8 cellular contexts compared by ENCODE assay signal in the genomic region with DNA sequence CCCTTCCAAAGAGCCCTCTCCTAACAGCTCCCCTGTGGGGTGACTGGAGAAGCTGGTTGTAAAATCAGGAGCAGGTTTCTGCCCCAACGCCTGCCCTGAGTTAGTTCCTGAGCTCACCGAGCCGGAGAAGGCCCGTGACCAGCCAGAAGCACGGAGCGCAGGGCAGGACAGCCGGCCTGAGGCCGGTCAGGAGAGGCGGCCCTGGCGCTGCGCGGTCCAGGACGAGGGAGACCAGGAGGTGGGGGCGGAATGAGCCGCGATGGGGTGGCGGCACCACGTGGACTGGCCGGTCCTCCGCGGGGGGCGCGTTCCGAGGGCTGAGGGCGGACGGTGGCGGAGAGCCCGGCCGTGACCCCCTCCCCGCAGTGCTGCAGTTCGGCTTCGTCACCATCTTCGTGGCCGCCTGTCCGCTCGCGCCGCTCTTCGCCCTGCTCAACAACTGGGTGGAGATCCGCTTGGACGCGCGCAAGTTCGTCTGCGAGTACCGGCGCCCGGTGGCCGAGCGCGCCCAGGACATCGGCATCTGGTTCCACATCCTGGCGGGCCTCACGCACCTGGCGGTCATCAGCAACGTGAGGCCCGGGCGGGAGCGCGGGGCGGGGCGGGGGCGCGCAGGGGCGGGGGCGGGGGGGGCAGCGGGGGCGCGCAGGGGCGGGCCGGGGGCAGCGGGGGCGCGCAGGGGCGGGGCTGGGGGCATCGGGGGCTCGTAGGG. TPM values are rescaled to one million over a fixed set of nuclear protein-coding genes. Genes with fewer than 3 reads are reported as not detected.
DNase-seq lines count a peak whose midpoint lies in the region; ATAC-seq, FAIRE-seq and TF ChIP-seq lines count a peak whose summit lies in the region.

No MANE protein-coding gene starts in this region.

- peak in 1 of 2 experiments; percentile 55; a peak in 1 of 3 replicates for TF ChIP-seq POLR2A in H1 (IDR thresholded peaks at IDR 0.05; ENCODE audit: control extremely low read depth in 1 of 2, low read depth in 2 of 2, low read length in 2 of 2)
- no peak for TF ChIP-seq POLR2A in lower leg skin (IDR thresholded peaks at IDR 0.05)

- H3K18ac ChIP-seq in H1 (ENCODE audit: extremely low read depth, low read length): peak overlapping the region; percentile 86

- no peak for TF ChIP-seq CTCF in CD14-positive monocyte (IDR thresholded peaks at IDR 0.05)
- TF ChIP-seq CTCF in H1 (IDR thresholded peaks at IDR 0.05; ENCODE audit: control extremely low read depth in 1 of 3, insufficient read depth in 1 of 3, low read depth in 1 of 3, low read length in 3 of 3): peak in 1 of 3 experiments; percentile 1; a peak in 1 of 4 replicates
- no peak for TF ChIP-seq CTCF in lower leg skin (IDR thresholded peaks at IDR 0.05)

- peak overlapping the region; percentile 78 for H3K4ac ChIP-seq in H1 (replicated peaks; ENCODE audit: insufficient read length, low read depth, low read length)

- ATAC-seq in GM21390 (IDR thresholded peaks at IDR 0.05; ENCODE audit: unreplicated experiment) (peak; percentile 51), HG03378 (IDR thresholded peaks at IDR 0.05; ENCODE audit: unreplicated experiment) (no peak)

- H2BK20ac ChIP-seq in H1 (ENCODE audit: low read length): no peak overlapping the region

- peak overlapping the region; percentile 75; the same call in 1 of the 2 replicates for H3K27ac ChIP-seq in H1 (ENCODE audit: low read depth, low read length)

- peak overlapping the region; percentile 94 for H4K8ac ChIP-seq in H1 (ENCODE audit: extremely low read depth, insufficient read depth, low read length)

- H3K4me3 ChIP-seq in H1 (ENCODE audit: extremely low read depth in 1 of 4, insufficient read depth in 2 of 4, low read depth in 3 of 4, low read length in 4 of 4) (peak overlapping the region; percentile 47 to 68 (median 56)), lower leg skin (ENCODE audit: low read depth, poor library complexity, severe bottlenecking) (no peak overlapping the region)

- peak overlapping the region; percentile 90 for H2BK5ac ChIP-seq in H1 (ENCODE audit: low read depth, low read length)

- peaks cover 0 to 18% (median 10%) of the 10 kb centered on the region in 4 experiments; a peak in 6 of 7 replicates for H3K4me1 ChIP-seq in H1 (replicated peaks in 1 of 4; ENCODE audit: control insufficient read depth in 3 of 4, insufficient read depth in 4 of 4, low read length in 3 of 4)

- no peak for TF ChIP-seq RAD21 in H1 (IDR thresholded peaks at IDR 0.05 in 1 of 2, conservative IDR thresholded peaks at IDR 0.05 in 1 of 2; ENCODE audit: low read depth in 2 of 2, low read length in 2 of 2)

- peaks cover 41 to 54% (median 42%) of the 10 kb centered on the region in 3 donors for H3K27me3 Mint-ChIP-seq in CD14-positive monocyte (ENCODE audit: low read depth in 3 of 3)
- H3K27me3 Mint-ChIP-seq in activated CD4-positive, alpha-beta memory T cell treated with anti-CD3 and anti-CD28 coated beads for 36 hours: no peaks in the 10 kb centered on the region

- no peak overlapping the region for H3K14ac ChIP-seq in H1 (ENCODE audit: insufficient read length)

- H2AK5ac ChIP-seq in H1 (ENCODE audit: low read depth, low read length): no peak overlapping the region

- intact Hi-C loops in CD14-positive monocyte (cut with micrococcal nuclease) (no loop called here), lower leg skin (cut with DNase I; ENCODE audit: low total_unique reads) (no loop called here)
- intact Hi-C loops in activated CD4-positive, alpha-beta memory T cell treated with anti-CD3 and anti-CD28 coated beads for 36 hours (cut with micrococcal nuclease): loop anchor here (2.0 to 10.0 kb wide), 2 partner anchors 139 to 383 kb away; no protein-coding TSS in a partner anchor

- H3K9ac ChIP-seq in H1 (replicated peaks in 1 of 4; ENCODE audit: extremely low read depth in 1 of 4, low read depth in 3 of 4, low read length in 3 of 4): peak overlapping the region; percentile 35 to 84 (median 70); a peak in 6 of 7 replicates

- H2BK12ac ChIP-seq in H1 (ENCODE audit: low read depth, low read length): peak overlapping the region; percentile 92

- H3K4me2 ChIP-seq in H1 (ENCODE audit: insufficient read depth in 1 of 2, low read depth in 2 of 2, low read length in 2 of 2): peak overlapping the region; percentile 65 to 88

- no peaks in the 10 kb centered on the region for H3K9me3 ChIP-seq in H1 (ENCODE audit: insufficient read depth in 2 of 2, low read depth in 1 of 2, low read length in 1 of 2)

- CTCF ChIA-PET in activated CD4-positive, alpha-beta memory T cell treated with anti-CD3 and anti-CD28 coated beads for 36 hours (lab: Charles Lee): interaction anchor here (1.0 to 1.4 kb wide), 2 partner anchors 116 to 139 kb away, joined by 3 to 10 read pairs; no protein-coding TSS in a partner anchor
- CTCF ChIA-PET in H1 (lab: Charles Lee; ENCODE audit: partially characterized antibody): interaction anchor here (1.0 to 1.6 kb wide), 6 partner anchors 10 to 234 kb away, joined by 3 to 8 read pairs (median 4); no protein-coding TSS in a partner anchor

- H4K5ac ChIP-seq in H1 (ENCODE audit: insufficient read length, low read depth, low read length): peak overlapping the region; percentile 75

- peaks cover 13% of the 10 kb centered on the region for H3K4me1 Mint-ChIP-seq in CD14-positive monocyte
- H3K4me1 Mint-ChIP-seq in activated CD4-positive, alpha-beta memory T cell treated with anti-CD3 and anti-CD28 coated beads for 36 hours (ENCODE audit: low read depth): peaks cover 9% of the 10 kb centered on the region

- H3K79me1 ChIP-seq in H1 (ENCODE audit: low read depth, low read length): no peaks in the 10 kb centered on the region

- no peaks in the 10 kb centered on the region for H3K27me3 ChIP-seq in H1 (replicated peaks in 1 of 4; ENCODE audit: control insufficient read depth in 3 of 4, extremely low read depth in 1 of 4, insufficient read depth in 3 of 4, low read length in 3 of 4)

- H4K91ac ChIP-seq in H1 (replicated peaks; ENCODE audit: insufficient read length, low read length): peak overlapping the region; percentile 93

- H3K4me3 Mint-ChIP-seq in CD14-positive monocyte: peak overlapping the region; percentile 78 to 88
- H3K4me3 Mint-ChIP-seq in activated CD4-positive, alpha-beta memory T cell treated with anti-CD3 and anti-CD28 coated beads for 36 hours: peak overlapping the region; percentile 60

- no peak for TF ChIP-seq EP300 in H1 (IDR thresholded peaks at IDR 0.05; ENCODE audit: borderline replicate concordance in 1 of 2, low read depth in 2 of 2, low read length in 2 of 2)

- peaks cover 7% of the 10 kb centered on the region; the same call in 1 of the 2 replicates for H3K23me2 ChIP-seq in H1 (ENCODE audit: low read depth, low read length)

- no peak overlapping the region for H2AFZ ChIP-seq in H1 (ENCODE audit: low read length)

- peak overlapping the region; percentile 32 for H3K56ac ChIP-seq in H1 (replicated peaks; ENCODE audit: insufficient read length, low read depth, low read length)

- FAIRE-seq in H1 (lab: Jason Lieb, UNC): no peak

- WGBS in H1 (ENCODE audit: extremely low coverage in 1 of 2, insufficient coverage in 1 of 2, insufficient read length in 1 of 2, insufficient replicate concordance in 2 of 2, low coverage in 1 of 2, low lambda C conversion rate in 2 of 2, missing lambda C conversion rate in 1 of 2), 2 experiments: 3% methylated on average over 40 of the region's 77 CpGs; no CpG with 5 or more reads in 1 of the 2 experiments
- 1 to 5% methylated on average over 4 to 12 of the region's 77 CpGs for WGBS in lower leg skin, 2 donors

- DNase-seq in CD14-positive monocyte (ENCODE audit: low spot score) (no peak), NCI-H2029 (lab: John Stamatoyannopoulos, UW) (peak; percentile 52), H1 (ENCODE audit: low read depth in 1 of 2, low spot score in 2 of 2) (peak in 1 of 2 experiments; percentile 80), lower leg skin (ENCODE audit: low spot score in 2 of 2) (peak; percentile 43 to 91)
- peak; percentile 45 for DNase-seq in activated CD4-positive, alpha-beta memory T cell treated with anti-CD3 and anti-CD28 coated beads for 36 hours
- DNase-seq in stimulated activated CD4-positive, alpha-beta T cell treated with anti-CD3 and anti-CD28 coated beads, TNF-alpha, amount 100 ng/mL, for 4 hours (ENCODE audit: low read depth in 3 of 3): peak in 2 of 3 experiments; percentile 5 to 14

- no peak overlapping the region for H2BK120ac ChIP-seq in H1 (replicated peaks; ENCODE audit: low read depth, low read length)

- H3K27ac Mint-ChIP-seq in CD14-positive monocyte: no peak overlapping the region
- no peak overlapping the region for H3K27ac Mint-ChIP-seq in activated CD4-positive, alpha-beta memory T cell treated with anti-CD3 and anti-CD28 coated beads for 36 hours

- H3K36me3 ChIP-seq in H1 (ENCODE audit: control insufficient read depth in 2 of 4, insufficient read depth in 4 of 4, low read length in 3 of 4): no peaks in the 10 kb centered on the region

- POLR2A ChIA-PET in activated CD4-positive, alpha-beta memory T cell treated with anti-CD3 and anti-CD28 coated beads for 36 hours (lab: Charles Lee): no interaction called here
- POLR2A ChIA-PET in H1 (lab: Charles Lee; ENCODE audit: partially characterized antibody): interaction anchor here (0.7 to 1.6 kb wide), 6 partner anchors 8 to 139 kb away, joined by 3 to 6 read pairs (median 4); partner anchors contain the start of genes HDLBP and SEPTIN2

- H3K36me3 Mint-ChIP-seq in CD14-positive monocyte: no peaks in the 10 kb centered on the region
- no peaks in the 10 kb centered on the region for H3K36me3 Mint-ChIP-seq in activated CD4-positive, alpha-beta memory T cell treated with anti-CD3 and anti-CD28 coated beads for 36 hours

- no peak overlapping the region for H3K23ac ChIP-seq in H1 (ENCODE audit: insufficient read length)

- H2BK15ac ChIP-seq in H1 (ENCODE audit: low read length): peak overlapping the region; percentile 97; the same call in 1 of the 2 replicates

- peaks cover 0 to 1% (median 0%) of the 10 kb centered on the region in 7 donors for H3K9me3 Mint-ChIP-seq in CD14-positive monocyte
- H3K9me3 Mint-ChIP-seq in activated CD4-positive, alpha-beta memory T cell treated with anti-CD3 and anti-CD28 coated beads for 36 hours: no peaks in the 10 kb centered on the region

- no peaks in the 10 kb centered on the region; a peak in 2 of 4 replicates for H3K79me2 ChIP-seq in H1 (ENCODE audit: control insufficient read depth in 1 of 2, insufficient read depth in 2 of 2, low read length in 2 of 2)

- no peaks in the 10 kb centered on the region for H4K20me1 ChIP-seq in H1 (replicated peaks in 1 of 2; ENCODE audit: control insufficient read depth in 1 of 2, insufficient read depth in 2 of 2, low read length in 2 of 2)

RNA-seq across cellular contexts. Expression of gene ANO7, which starts 29.0 kb away (rescaled TPM):
- polyA plus RNA-seq in CD14-positive monocyte (not detected), H1 (2011; rRNA removed) (3.2 and 4.1 TPM in 2 replicates)
- total RNA-seq in activated CD4-positive, alpha-beta memory T cell treated with anti-CD3 and anti-CD28 coated beads for 36 hours: 1 to 10 TPM; 1.4 to 2.1 TPM
- 6.5 and 6.9 TPM in 2 replicates for total RNA-seq in H1 (2021; fragmentation: NEBNext Ultra II Directional; extraction: Animal tissue kit (Norgen Biotek cat#: 25700))
- 1.9 TPM for polyA plus RNA-seq in H1 (2011; cell fraction: cytosol; rRNA removed)
- polyA plus RNA-seq in H1 (2011; cell fraction: nucleus; rRNA removed): 10.6 TPM
- polyA plus RNA-seq in H1 (2012, experiment 1 of 2): 3.6 to 5.8 TPM (median 4.8 TPM) in 4 replicates
- 2.6 TPM for polyA plus RNA-seq in H1 (2012, experiment 2 of 2)
- 4.2 TPM for polyA plus RNA-seq in H1 (2013, experiment 1 of 2)
- polyA plus RNA-seq in H1 (2013, experiment 2 of 2): 4.2 TPM
- polyA minus RNA-seq in H1 (2011; rRNA and poly(A)+ RNA removed): 4.3 and 4.8 TPM in 2 replicates
- polyA minus RNA-seq in H1 (2011; cell fraction: cytosol; rRNA and poly(A)+ RNA removed): 3.8 TPM
- polyA minus RNA-seq in H1 (2011; cell fraction: nucleus; rRNA and poly(A)+ RNA removed): 11.1 TPM
- total RNA-seq in lower leg skin: under 1 TPM; 0.19 to 0.67 (median 0.35) TPM
